In genomic region chr3:177026505-177027277, GRCh38 we compare ENCODE assay signal across 16 cellular contexts.
DNase-seq lines count a peak whose midpoint lies in the region; ATAC-seq and TF ChIP-seq lines count a peak whose summit lies in the region.
"Had no signal": no experiment of that assay in that cellular context is flagged by ENCODE, and none has a peak within 500 bp of the region (broad histone marks: within the 10 kb centered on the region; RNA-seq: fewer than 3 reads in every experiment).

No MANE protein-coding gene starts in this region.

- intact Hi-C loops in activated CD4-positive, alpha-beta memory T cell treated with anti-CD3 and anti-CD28 coated beads for 36 hours (cut with micrococcal nuclease): no loop called here
- intact Hi-C loops in PC-3 (cut with micrococcal nuclease): no loop called here

- no peak overlapping the region for H3K4me3 ChIP-seq in PC-3 (ENCODE audit: low read length)
- no peak overlapping the region for H3K4me3 ChIP-seq in neural progenitor cell
- H3K4me3 ChIP-seq in Peyer's patch: no peak overlapping the region
- no peak overlapping the region for H3K4me3 ChIP-seq in hepatocyte
- H3K4me3 ChIP-seq: esophagus squamous epithelium had no signal

- H2AFZ ChIP-seq in PC-3 (ENCODE audit: low read length): no peak overlapping the region
- H2AFZ ChIP-seq in neural progenitor cell (replicated peaks): no peak overlapping the region
- no peak overlapping the region for H2AFZ ChIP-seq in hepatocyte

- H3K27ac ChIP-seq in PC-3 (ENCODE audit: low read length): no peak overlapping the region
- no peak overlapping the region for H3K27ac ChIP-seq in neural progenitor cell
- H3K27ac ChIP-seq in Peyer's patch: no peak overlapping the region
- no peak overlapping the region for H3K27ac ChIP-seq in hepatocyte
- H3K27ac ChIP-seq: esophagus squamous epithelium had no signal

- ATAC-seq in PC-3: peak; percentile 64
- ATAC-seq: activated CD4-positive, CD25-positive, alpha-beta regulatory T cell treated with anti-CD3 and anti-CD28 coated beads, Interleukin-2, amount 50 U/mL, for 24 hours; natural killer cell; Panc1 had no signal

- H3K27me3 ChIP-seq in PC-3 (ENCODE audit: low read length) (no peaks in the 10 kb centered on the region), neural progenitor cell (no peaks in the 10 kb centered on the region), Peyer's patch (no peaks in the 10 kb centered on the region), hepatocyte (no peaks in the 10 kb centered on the region)
- H3K27me3 ChIP-seq: esophagus squamous epithelium had no signal

- POLR2A ChIA-PET in activated CD4-positive, alpha-beta memory T cell treated with anti-CD3 and anti-CD28 coated beads, Interleukin-2, amount 10 ng/mL, durations not matched to agents 7 days and 5 days (lab: Charles Lee): no interaction called here
- POLR2A ChIA-PET in activated CD4-positive, alpha-beta memory T cell treated with anti-CD3 and anti-CD28 coated beads for 36 hours (lab: Charles Lee): no interaction called here
- POLR2A ChIA-PET in PC-3 (lab: Charles Lee; ENCODE audit: unreplicated experiment): no interaction called here

- H3K4me3 Mint-ChIP-seq in activated CD4-positive, alpha-beta memory T cell treated with anti-CD3 and anti-CD28 coated beads, Interleukin-2, amount 10 ng/mL, durations not matched to agents 7 days and 5 days: no peak overlapping the region
- no peak overlapping the region for H3K4me3 Mint-ChIP-seq in activated CD4-positive, alpha-beta memory T cell treated with anti-CD3 and anti-CD28 coated beads for 36 hours
- H3K4me3 Mint-ChIP-seq in chondrocyte (ENCODE audit: unreplicated experiment) (no peak overlapping the region), neural progenitor cell (no peak overlapping the region)
- H3K4me3 Mint-ChIP-seq: dendritic cell treated with granulocyte-macrophage colony-stimulating factor and Interleukin-4, amounts not matched to agents 40 ng/mL and 50 ng/mL, for 4 days; H9; natural killer cell had no signal

- peak overlapping the region; percentile 12 for H3K27ac Mint-ChIP-seq in activated CD4-positive, alpha-beta memory T cell treated with anti-CD3 and anti-CD28 coated beads, Interleukin-2, amount 10 ng/mL, durations not matched to agents 7 days and 5 days
- no peak overlapping the region for H3K27ac Mint-ChIP-seq in activated CD4-positive, alpha-beta memory T cell treated with anti-CD3 and anti-CD28 coated beads for 36 hours
- peak overlapping the region; percentile 22 for H3K27ac Mint-ChIP-seq in chondrocyte (ENCODE audit: unreplicated experiment)
- peak overlapping the region; percentile 90 for H3K27ac Mint-ChIP-seq in neural progenitor cell
- H3K27ac Mint-ChIP-seq: dendritic cell treated with granulocyte-macrophage colony-stimulating factor and Interleukin-4, amounts not matched to agents 40 ng/mL and 50 ng/mL, for 4 days; natural killer cell had no signal

- CTCF ChIA-PET in activated CD4-positive, alpha-beta memory T cell treated with anti-CD3 and anti-CD28 coated beads, Interleukin-2, amount 10 ng/mL, durations not matched to agents 7 days and 5 days (lab: Charles Lee): no interaction called here
- CTCF ChIA-PET in activated CD4-positive, alpha-beta memory T cell treated with anti-CD3 and anti-CD28 coated beads for 36 hours (lab: Charles Lee): no interaction called here
- CTCF ChIA-PET in PC-3 (lab: Charles Lee): interaction anchor here (0.6 kb wide), 1 partner anchor 15 kb away, joined by 4 read pairs; no protein-coding TSS in a partner anchor

- no peaks in the 10 kb centered on the region for H3K4me1 Mint-ChIP-seq in activated CD4-positive, alpha-beta memory T cell treated with anti-CD3 and anti-CD28 coated beads, Interleukin-2, amount 10 ng/mL, durations not matched to agents 7 days and 5 days
- no peaks in the 10 kb centered on the region for H3K4me1 Mint-ChIP-seq in activated CD4-positive, alpha-beta memory T cell treated with anti-CD3 and anti-CD28 coated beads for 36 hours (ENCODE audit: low read depth)
- H3K4me1 Mint-ChIP-seq in chondrocyte (ENCODE audit: low read depth) (peaks cover 29% of the 10 kb centered on the region), neural progenitor cell (no peaks in the 10 kb centered on the region)
- H3K4me1 Mint-ChIP-seq: H9 had no signal

- TF ChIP-seq CTCF in PC-3 (conservative IDR thresholded peaks at IDR 0.05; ENCODE audit: low read depth, low read length) (no peak), chondrocyte (IDR thresholded peaks at IDR 0.05) (no peak), neural progenitor cell (IDR thresholded peaks at IDR 0.05) (no peak), Peyer's patch (IDR thresholded peaks at IDR 0.05) (no peak), hepatocyte (IDR thresholded peaks at IDR 0.05; ENCODE audit: poor library complexity) (no peak)

- no TSS peak for BruUV-seq in PC-3 (replicated peaks; lab: Mats Ljungman, UMichigan)

- H3K4me1 ChIP-seq in PC-3 (ENCODE audit: insufficient read depth, low read length): 0 out of 2 replicates have a peak, but pooled peaks cover 8% of the 10 kb centered on the region
- H3K4me1 ChIP-seq in neural progenitor cell: no peaks in the 10 kb centered on the region
- H3K4me1 ChIP-seq in Peyer's patch: no peaks in the 10 kb centered on the region
- H3K4me1 ChIP-seq in hepatocyte (ENCODE audit: insufficient read depth): no peaks in the 10 kb centered on the region
- H3K4me1 ChIP-seq: esophagus squamous epithelium had no signal

- no peak overlapping the region for H3K9ac ChIP-seq in PC-3 (ENCODE audit: low read length)
- no peak overlapping the region for H3K9ac ChIP-seq in neural progenitor cell

- H4K20me1 ChIP-seq in PC-3 (ENCODE audit: low read length) (no peaks in the 10 kb centered on the region), neural progenitor cell (ENCODE audit: low read depth) (no peaks in the 10 kb centered on the region), hepatocyte (ENCODE audit: insufficient read depth, poor library complexity, severe bottlenecking) (no peaks in the 10 kb centered on the region)

- H3K9me3 Mint-ChIP-seq in activated CD4-positive, alpha-beta memory T cell treated with anti-CD3 and anti-CD28 coated beads, Interleukin-2, amount 10 ng/mL, durations not matched to agents 7 days and 5 days: no peaks in the 10 kb centered on the region
- H3K9me3 Mint-ChIP-seq in activated CD4-positive, alpha-beta memory T cell treated with anti-CD3 and anti-CD28 coated beads for 36 hours: no peaks in the 10 kb centered on the region
- H3K9me3 Mint-ChIP-seq in chondrocyte (ENCODE audit: low read depth) (no peaks in the 10 kb centered on the region), neural progenitor cell (no peaks in the 10 kb centered on the region)
- H3K9me3 Mint-ChIP-seq: dendritic cell treated with granulocyte-macrophage colony-stimulating factor and Interleukin-4, amounts not matched to agents 40 ng/mL and 50 ng/mL, for 4 days; H9; natural killer cell had no signal

- WGBS in hepatocyte (ENCODE audit: low lambda C conversion rate, missing lambda C conversion rate): 96% methylated on average over 3 of the region's 3 CpGs

- peaks cover 18% of the 10 kb centered on the region for H3K36me3 ChIP-seq in PC-3 (ENCODE audit: low read depth, low read length)
- peaks cover 8% of the 10 kb centered on the region for H3K36me3 ChIP-seq in neural progenitor cell
- H3K36me3 ChIP-seq in Peyer's patch: peaks cover 0 to 16% (median 0%) of the 10 kb centered on the region in 3 donors
- no peaks in the 10 kb centered on the region for H3K36me3 ChIP-seq in hepatocyte (replicated peaks; ENCODE audit: insufficient read depth, low read depth)

- H3K79me2 ChIP-seq in PC-3 (ENCODE audit: low read length): no peaks in the 10 kb centered on the region
- H3K79me2 ChIP-seq in neural progenitor cell (ENCODE audit: low read depth): peaks cover 6% of the 10 kb centered on the region
- H3K79me2 ChIP-seq in hepatocyte: peaks cover 7% of the 10 kb centered on the region

- H3K27me3 Mint-ChIP-seq in activated CD4-positive, alpha-beta memory T cell treated with anti-CD3 and anti-CD28 coated beads, Interleukin-2, amount 10 ng/mL, durations not matched to agents 7 days and 5 days: no peaks in the 10 kb centered on the region
- no peaks in the 10 kb centered on the region for H3K27me3 Mint-ChIP-seq in activated CD4-positive, alpha-beta memory T cell treated with anti-CD3 and anti-CD28 coated beads for 36 hours
- H3K27me3 Mint-ChIP-seq in chondrocyte (ENCODE audit: low read depth) (no peaks in the 10 kb centered on the region), neural progenitor cell (ENCODE audit: insufficient read depth, low read depth) (no peaks in the 10 kb centered on the region)
- H3K27me3 Mint-ChIP-seq: dendritic cell treated with granulocyte-macrophage colony-stimulating factor and Interleukin-4, amounts not matched to agents 40 ng/mL and 50 ng/mL, for 4 days had no signal

- H3K9me3 ChIP-seq in PC-3 (ENCODE audit: low read length) (no peaks in the 10 kb centered on the region), neural progenitor cell (ENCODE audit: low read depth) (no peaks in the 10 kb centered on the region), Peyer's patch (no peaks in the 10 kb centered on the region), hepatocyte (ENCODE audit: low read depth) (no peaks in the 10 kb centered on the region)
- H3K9me3 ChIP-seq: esophagus squamous epithelium had no signal

- H3F3A ChIP-seq in PC-3 (ENCODE audit: low read length, unreplicated experiment) (no peaks in the 10 kb centered on the region), neural progenitor cell (ENCODE audit: low read depth) (no peaks in the 10 kb centered on the region)

- H3K9me2 ChIP-seq in PC-3 (replicated peaks; ENCODE audit: low read length) (no peaks in the 10 kb centered on the region), hepatocyte (replicated peaks; ENCODE audit: insufficient read depth) (no peaks in the 10 kb centered on the region)

- DNase-seq in activated CD4-positive, alpha-beta memory T cell treated with anti-CD3 and anti-CD28 coated beads, Interleukin-2, amount 10 ng/mL, durations not matched to agents 7 days and 5 days: no peak
- no peak for DNase-seq in activated CD4-positive, alpha-beta memory T cell treated with anti-CD3 and anti-CD28 coated beads for 36 hours
- DNase-seq in PC-3: no peak
- DNase-seq in chondrocyte (ENCODE audit: low spot score): no peak
- DNase-seq in neural progenitor cell (ENCODE audit: low spot score): no peak
- no peak for DNase-seq in Peyer's patch
- DNase-seq in GM19240 (ENCODE audit: insufficient read length, low spot score): no peak
- DNase-seq in hepatocyte (ENCODE audit: low spot score): no peak
- DNase-seq: esophagus squamous epithelium; H9; natural killer cell; NCI-H510A; stimulated activated CD4-positive, alpha-beta T cell treated with anti-CD3 and anti-CD28 coated beads, Interleukin-1b, Interleukin-23, amount 100 ng/mL, for 48 hours had no signal

- TF ChIP-seq POLR2A in Peyer's patch (IDR thresholded peaks at IDR 0.05): no peak

- H3K4me2 ChIP-seq in PC-3 (ENCODE audit: low read length) (no peak overlapping the region), neural progenitor cell (no peak overlapping the region), hepatocyte (no peak overlapping the region)

- H3K36me3 Mint-ChIP-seq in activated CD4-positive, alpha-beta memory T cell treated with anti-CD3 and anti-CD28 coated beads, Interleukin-2, amount 10 ng/mL, durations not matched to agents 7 days and 5 days (ENCODE audit: low read depth): peaks cover 64% of the 10 kb centered on the region
- H3K36me3 Mint-ChIP-seq in activated CD4-positive, alpha-beta memory T cell treated with anti-CD3 and anti-CD28 coated beads for 36 hours: peaks cover 38% of the 10 kb centered on the region
- H3K36me3 Mint-ChIP-seq in chondrocyte (ENCODE audit: low read depth) (peaks cover 32% of the 10 kb centered on the region), neural progenitor cell (peaks cover 32% of the 10 kb centered on the region)
